In the genomic region with DNA sequence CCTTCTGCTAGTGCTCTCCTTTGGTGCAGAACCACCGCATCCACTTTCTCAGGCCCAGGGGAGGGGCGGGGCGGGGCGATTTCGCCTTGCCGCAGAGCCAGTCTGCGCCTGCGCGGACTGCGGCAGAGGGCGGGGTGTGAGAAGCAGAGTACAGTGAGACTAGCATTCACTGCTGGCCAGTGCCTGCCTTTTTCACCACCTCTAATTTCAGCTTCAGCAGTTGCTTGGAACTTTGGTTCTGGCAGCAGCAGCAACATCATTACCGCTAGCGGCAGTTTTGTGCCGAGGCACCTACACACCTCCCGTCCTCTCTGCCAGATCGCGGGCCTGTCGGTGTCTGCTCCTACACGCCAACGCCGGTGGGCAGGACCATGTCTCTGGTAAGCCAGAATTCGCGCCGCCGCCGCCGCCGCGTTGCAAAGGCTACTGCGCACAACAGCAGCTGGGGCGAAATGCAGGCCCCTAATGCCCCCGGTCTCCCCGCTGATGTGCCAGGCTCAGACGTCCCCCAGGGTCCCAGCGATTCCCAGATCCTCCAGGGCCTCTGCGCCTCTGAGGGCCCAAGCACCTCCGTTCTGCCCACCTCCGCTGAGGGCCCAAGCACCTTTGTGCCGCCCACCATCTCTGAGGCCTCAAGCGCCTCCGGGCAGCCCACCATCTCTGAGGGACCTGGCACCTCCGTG, we compare ENCODE assay signal across 8 cellular contexts. TPM values are rescaled to one million over a fixed set of nuclear protein-coding genes. Genes with fewer than 3 reads are reported as not detected.
DNase-seq lines count a peak whose midpoint lies in the region; ATAC-seq and TF ChIP-seq lines count a peak whose summit lies in the region.

A gene with protein sequence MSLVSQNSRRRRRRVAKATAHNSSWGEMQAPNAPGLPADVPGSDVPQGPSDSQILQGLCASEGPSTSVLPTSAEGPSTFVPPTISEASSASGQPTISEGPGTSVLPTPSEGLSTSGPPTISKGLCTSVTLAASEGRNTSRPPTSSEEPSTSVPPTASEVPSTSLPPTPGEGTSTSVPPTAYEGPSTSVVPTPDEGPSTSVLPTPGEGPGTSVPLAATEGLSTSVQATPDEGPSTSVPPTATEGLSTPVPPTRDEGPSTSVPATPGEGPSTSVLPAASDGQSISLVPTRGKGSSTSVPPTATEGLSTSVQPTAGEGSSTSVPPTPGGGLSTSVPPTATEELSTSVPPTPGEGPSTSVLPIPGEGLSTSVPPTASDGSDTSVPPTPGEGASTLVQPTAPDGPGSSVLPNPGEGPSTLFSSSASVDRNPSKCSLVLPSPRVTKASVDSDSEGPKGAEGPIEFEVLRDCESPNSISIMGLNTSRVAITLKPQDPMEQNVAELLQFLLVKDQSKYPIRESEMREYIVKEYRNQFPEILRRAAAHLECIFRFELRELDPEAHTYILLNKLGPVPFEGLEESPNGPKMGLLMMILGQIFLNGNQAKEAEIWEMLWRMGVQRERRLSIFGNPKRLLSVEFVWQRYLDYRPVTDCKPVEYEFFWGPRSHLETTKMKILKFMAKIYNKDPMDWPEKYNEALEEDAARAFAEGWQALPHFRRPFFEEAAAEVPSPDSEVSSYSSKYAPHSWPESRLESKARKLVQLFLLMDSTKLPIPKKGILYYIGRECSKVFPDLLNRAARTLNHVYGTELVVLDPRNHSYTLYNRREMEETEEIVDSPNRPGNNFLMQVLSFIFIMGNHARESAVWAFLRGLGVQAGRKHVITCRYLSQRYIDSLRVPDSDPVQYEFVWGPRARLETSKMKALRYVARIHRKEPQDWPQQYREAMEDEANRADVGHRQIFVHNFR (plus strand): TSS at position 151 of the 683 bp plus-strand sequence. CDS start 221 bp downstream, at position 372.

- H3K4me3 ChIP-seq in BLaER1 (peak within 1 kb of the TSS; percentile 73), fibroblast of pulmonary artery (replicated peaks; ENCODE audit: low read depth, low read length) (peak within 1 kb of the TSS; percentile 58)

- H4K20me1 ChIP-seq in BLaER1, result no peaks in the 10 kb centered on the region

- H3K4me1 ChIP-seq in BLaER1, result peaks cover 19% of the 10 kb centered on the region

- no peaks in the 10 kb centered on the region for H3K36me3 ChIP-seq in BLaER1

- H3K27me3 ChIP-seq in BLaER1, result peaks cover 49% of the 10 kb centered on the region

- H3K9me3 ChIP-seq in BLaER1, result no peaks in the 10 kb centered on the region

- peak within 1 kb of the TSS; percentile 80 for H3K4me2 ChIP-seq in BLaER1

- no peaks in the 10 kb centered on the region for H3K9me3 Mint-ChIP-seq in activated T-helper 17 cell treated with anti-CD3 and anti-CD28 coated beads, Interleukin-2, amount 50 U/mL, for 72 hours
- H3K9me3 Mint-ChIP-seq in natural killer cell treated with Interleukin-12 subunit alpha and Interleukin-12 subunit beta and Interleukin-15 and Interleukin-18, amount 100 ng/mL, for 72 hours, result no peaks in the 10 kb centered on the region

- H3K4me3 Mint-ChIP-seq in activated T-helper 17 cell treated with anti-CD3 and anti-CD28 coated beads, Interleukin-2, amount 50 U/mL, for 72 hours, result peak within 1 kb of the TSS; percentile 80
- H3K4me3 Mint-ChIP-seq in natural killer cell treated with Interleukin-12 subunit alpha and Interleukin-12 subunit beta and Interleukin-15 and Interleukin-18, amount 100 ng/mL, for 72 hours, result peak within 1 kb of the TSS; percentile 91

- H3K27me3 Mint-ChIP-seq in activated T-helper 17 cell treated with anti-CD3 and anti-CD28 coated beads, Interleukin-2, amount 50 U/mL, for 72 hours, result no peaks in the 10 kb centered on the region
- H3K27me3 Mint-ChIP-seq in natural killer cell treated with Interleukin-12 subunit alpha and Interleukin-12 subunit beta and Interleukin-15 and Interleukin-18, amount 100 ng/mL, for 72 hours, result peaks cover 0 to 13% of the 10 kb centered on the region in 2 donors

- H3K4me1 Mint-ChIP-seq in activated T-helper 17 cell treated with anti-CD3 and anti-CD28 coated beads, Interleukin-2, amount 50 U/mL, for 72 hours, result peaks cover 7% of the 10 kb centered on the region
- H3K4me1 Mint-ChIP-seq in natural killer cell treated with Interleukin-12 subunit alpha and Interleukin-12 subunit beta and Interleukin-15 and Interleukin-18, amount 100 ng/mL, for 72 hours (ENCODE audit: low read depth in 2 of 2), result peaks cover 9 to 11% of the 10 kb centered on the region in 2 donors

- H3K27ac Mint-ChIP-seq in activated T-helper 17 cell treated with anti-CD3 and anti-CD28 coated beads, Interleukin-2, amount 50 U/mL, for 72 hours, result peak within 1 kb of the TSS; percentile 73
- H3K27ac Mint-ChIP-seq in natural killer cell treated with Interleukin-12 subunit alpha and Interleukin-12 subunit beta and Interleukin-15 and Interleukin-18, amount 100 ng/mL, for 72 hours, result peak within 1 kb of the TSS; percentile 62 to 66

- H3K27ac ChIP-seq in BLaER1, result peak within 1 kb of the TSS; percentile 58

- peak; percentile 81 for ATAC-seq in GM19372 (IDR thresholded peaks at IDR 0.05; ENCODE audit: low read depth, unreplicated experiment)
- ATAC-seq in HG03520 (IDR thresholded peaks at IDR 0.05; ENCODE audit: unreplicated experiment), result peak; percentile 82
- ATAC-seq in activated T-helper 17 cell treated with anti-CD3 and anti-CD28 coated beads, Interleukin-2, amount 50 U/mL, for 72 hours (replicated peaks), result peak; percentile 86
- peak; percentile 85 to 90 for ATAC-seq in natural killer cell treated with Interleukin-12 subunit alpha and Interleukin-12 subunit beta and Interleukin-15 and Interleukin-18, amount 100 ng/mL, for 72 hours

- DNase-seq in NOMO-1 (lab: John Stamatoyannopoulos, UW; ENCODE audit: unreplicated experiment in 2 of 2) (peak; percentile 23 to 25), fibroblast of pulmonary artery (ENCODE audit: low read depth) (peak; percentile 52)
- DNase-seq in natural killer cell treated with Interleukin-12 subunit alpha and Interleukin-12 subunit beta and Interleukin-15 and Interleukin-18, amount 100 ng/mL, for 72 hours (ENCODE audit: low spot score), result peak; percentile 73
- DNase-seq in stimulated activated naive CD4-positive, alpha-beta T cell treated with Interleukin-2 at 50 U/mL for 16 hours (lab: John Stamatoyannopoulos, UW), result peak; percentile 71

- no peaks in the 10 kb centered on the region for H3K36me3 Mint-ChIP-seq in activated T-helper 17 cell treated with anti-CD3 and anti-CD28 coated beads, Interleukin-2, amount 50 U/mL, for 72 hours (ENCODE audit: low read depth)
- H3K36me3 Mint-ChIP-seq in natural killer cell treated with Interleukin-12 subunit alpha and Interleukin-12 subunit beta and Interleukin-15 and Interleukin-18, amount 100 ng/mL, for 72 hours, result no peaks in the 10 kb centered on the region

- peak within 1 kb of the TSS; percentile 73 for H3K9ac ChIP-seq in BLaER1

- TF ChIP-seq CTCF in fibroblast of pulmonary artery (IDR thresholded peaks at IDR 0.05; ENCODE audit: low read length, missing control alignments), result no peak

RNA-seq across cellular contexts. Expression of the gene that starts here (rescaled TPM):
- total RNA-seq in activated T-helper 17 cell treated with anti-CD3 and anti-CD28 coated beads, Interleukin-2, amount 50 U/mL, for 72 hours, result 1 to 10 TPM; 3.3 to 3.7 TPM
- 1 to 10 TPM; 1.8 to 2.0 TPM for total RNA-seq in natural killer cell treated with Interleukin-12 subunit alpha and Interleukin-12 subunit beta and Interleukin-15 and Interleukin-18, amount 100 ng/mL, for 72 hours

Comparison
In these comparisons a context has a peak if more than half of its experiments do, and no peak if none do; other contexts are left out.
1. Peak in every context shown above with its lines: DNase-seq, ATAC-seq, H3K4me3 ChIP-seq and H3K27ac ChIP-seq.